ENCODE assay signal across 27 cellular contexts in the genomic region with DNA sequence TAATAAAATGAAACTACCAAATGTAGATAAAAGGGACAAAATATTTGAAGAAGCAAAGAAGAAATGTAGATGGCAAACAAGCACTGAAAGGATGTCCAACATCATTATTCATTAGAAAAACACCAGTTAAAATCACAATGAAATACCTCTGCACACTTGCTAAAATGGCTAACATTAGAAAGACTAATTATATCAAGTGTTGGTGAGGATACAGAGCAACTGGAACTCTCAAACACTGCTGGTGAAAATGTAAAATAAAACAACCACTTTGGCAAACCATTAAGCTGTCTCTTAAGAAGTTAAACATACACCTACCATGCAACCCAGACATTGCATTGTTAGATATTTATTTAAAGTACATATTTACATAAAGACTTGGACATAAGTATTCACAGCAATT.
"Had no signal": no experiment of that assay in that cellular context is flagged by ENCODE, and none has a peak within 500 bp of the region (broad histone marks: within the 10 kb centered on the region; RNA-seq: fewer than 3 reads in every experiment).

No MANE protein-coding gene starts in this region.

- H3K4me3 ChIP-seq: dorsolateral prefrontal cortex, esophagus squamous epithelium, gastrocnemius medialis, heart right ventricle, left lung, lower lobe of right lung, mucosa of descending colon had no signal

- ATAC-seq: esophagus mucosa; gastrocnemius medialis; heart right ventricle; left cardiac atrium; left lung; left ventricle myocardium superior; lower lobe of right lung; mucosa of descending colon; naive thymus-derived CD8-positive, alpha-beta T cell had no signal

- DNase-seq: dermis blood vessel endothelial cell; dorsolateral prefrontal cortex; effector CD4-positive, alpha-beta T cell; effector memory CD4-positive, alpha-beta T cell; erythroblast; esophagus squamous epithelium; foreskin fibroblast; foreskin melanocyte; gastrocnemius medialis; glutamatergic neuron; head of caudate nucleus; heart right ventricle; hippocampal formation; left cardiac atrium; left lung; left ventricle myocardium superior; lower lobe of right lung; mesenchymal stem cell; mucosa of descending colon; naive B cell; naive thymus-derived CD8-positive, alpha-beta T cell had no signal

- H3K27me3 Mint-ChIP-seq: naive B cell; naive thymus-derived CD8-positive, alpha-beta T cell had no signal

- H3K27ac Mint-ChIP-seq: mesothelial cell of epicardium; naive B cell; naive thymus-derived CD8-positive, alpha-beta T cell had no signal

- H3K4me1 Mint-ChIP-seq: naive B cell; naive thymus-derived CD8-positive, alpha-beta T cell had no signal

- H3K27me3 ChIP-seq: esophagus squamous epithelium, gastrocnemius medialis, heart right ventricle, left lung had no signal

- H3K36me3 ChIP-seq: esophagus squamous epithelium, gastrocnemius medialis, heart right ventricle, left lung, lower lobe of right lung had no signal

- H3K27ac ChIP-seq: dorsolateral prefrontal cortex, epithelial cell of prostate, esophagus squamous epithelium, heart right ventricle, left lung, lower lobe of right lung had no signal

- FAIRE-seq: endometrium, islet of Langerhans, keratinocyte had no signal

- H3K4me3 Mint-ChIP-seq: mesothelial cell of epicardium; naive B cell; naive thymus-derived CD8-positive, alpha-beta T cell had no signal
